Comparison of ENCODE assay signal across 8 cellular contexts in the genomic region with DNA sequence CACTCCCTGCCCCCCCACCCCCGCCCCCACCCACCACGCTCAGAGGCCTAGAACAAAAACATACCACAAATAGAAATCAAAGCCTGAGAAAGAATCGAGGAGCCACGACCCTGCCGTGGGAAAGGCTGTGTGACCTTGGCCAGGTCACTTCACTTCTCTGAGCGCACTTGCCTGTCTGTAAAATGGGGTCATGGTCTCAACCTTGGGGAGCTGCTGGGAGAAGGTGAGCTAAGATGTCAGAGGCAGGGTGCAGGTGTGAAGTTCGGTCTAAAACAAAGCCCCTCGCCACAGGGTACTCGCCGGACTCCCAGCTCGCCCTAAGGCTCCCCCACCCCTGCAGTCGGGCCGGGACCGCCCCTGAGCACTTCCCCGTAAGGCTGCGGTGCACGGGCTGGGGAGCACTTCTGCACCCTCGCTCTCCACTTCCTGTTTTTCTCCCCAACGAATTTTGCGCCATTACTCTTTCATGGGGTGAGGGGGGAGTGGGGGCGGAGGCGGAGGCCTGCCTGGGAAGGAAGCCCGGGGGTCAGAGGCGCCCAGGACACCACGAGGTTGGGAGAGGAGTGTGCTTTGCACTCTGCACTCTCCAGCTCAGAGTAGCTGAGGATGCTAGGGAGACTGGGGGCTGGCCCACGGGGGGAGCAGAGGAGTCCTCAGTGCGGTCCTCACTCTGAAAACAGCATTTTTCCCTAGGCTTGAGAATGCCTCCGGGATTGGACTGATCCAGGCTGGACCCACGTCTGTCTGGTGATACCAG. TPM values are rescaled to one million over a fixed set of nuclear protein-coding genes. Genes with fewer than 3 reads are reported as not detected.
DNase-seq lines count a peak whose midpoint lies in the region; ATAC-seq and TF ChIP-seq lines count a peak whose summit lies in the region.

No MANE protein-coding gene starts in this region.

- WGBS in esophagus squamous epithelium, 2 donors: 47 to 59% methylated on average over 9 to 16 of the region's 29 CpGs

- H3K4me3 ChIP-seq in esophagus squamous epithelium: peak overlapping the region in 3 of 4 donors; percentile 2 to 47 (median 27)

- DNase-seq in activated CD4-positive, alpha-beta T cell treated with anti-CD3 and anti-CD28 coated beads for 4 hours: peak; percentile 55 to 69
- DNase-seq in esophagus squamous epithelium (lab: John Stamatoyannopoulos, UW) (peak; percentile 45), AG08396 (ENCODE audit: low spot score) (no peak), NCI-H2196 treated with DMSO at 0.1 percent for 48 hours (lab: John Stamatoyannopoulos, UW; ENCODE audit: unreplicated experiment) (no peak), dermis blood vessel endothelial cell (no peak), NCI-H524 treated with DMSO at 0.1 percent for 48 hours (lab: John Stamatoyannopoulos, UW) (no peak)
- peak; percentile 45 to 71 (median 71) for DNase-seq in stimulated activated CD4-positive, alpha-beta T cell treated with anti-CD3 and anti-CD28 coated beads, TNF-alpha, amount 100 ng/mL, for 48 hours (ENCODE audit: low read depth in 3 of 3)

- H3K36me3 ChIP-seq in esophagus squamous epithelium: no peaks in the 10 kb centered on the region

- H3K4me1 ChIP-seq in esophagus squamous epithelium: peaks cover 8 to 22% (median 8%) of the 10 kb centered on the region in 3 donors

- peak; percentile 39 for ATAC-seq in HG03095 (IDR thresholded peaks at IDR 0.05; ENCODE audit: unreplicated experiment)

- TF ChIP-seq CTCF in esophagus squamous epithelium (IDR thresholded peaks at IDR 0.05): no peak

- peaks cover 0 to 17% (median 0%) of the 10 kb centered on the region in 4 donors for H3K27me3 ChIP-seq in esophagus squamous epithelium

- H3K27ac ChIP-seq in esophagus squamous epithelium: peak overlapping the region in 2 of 4 donors; percentile 51 to 63

- intact Hi-C loops in esophagus squamous epithelium (cut with DNase I): no loop called here

- no peaks in the 10 kb centered on the region for H3K9me3 ChIP-seq in esophagus squamous epithelium

- no peak for TF ChIP-seq POLR2A in esophagus squamous epithelium (IDR thresholded peaks at IDR 0.05)

RNA-seq across cellular contexts. Expression of a gene that starts 21.9 kb away (rescaled TPM):
- total RNA-seq in esophagus squamous epithelium (10 to 100 TPM in 1 of 4 donors, 1 to 10 TPM in 3; 4.1 to 11.8 (median 7.7) TPM), dermis blood vessel endothelial cell (4.1 and 4.5 TPM in 2 replicates)

RNA-seq across cellular contexts. Expression of a gene that starts 40.9 kb away (rescaled TPM):
- 10 to 100 TPM in 1 of 4 donors, 1 to 10 TPM in 3; 5.0 to 10.3 (median 8.7) TPM for total RNA-seq in esophagus squamous epithelium
- total RNA-seq in dermis blood vessel endothelial cell: 5.8 and 10.3 TPM in 2 replicates

Comparison
In these comparisons a context has a peak if more than half of its experiments do, and no peak if none do; other contexts are left out.
1. DNase-seq: peak in activated CD4-positive, alpha-beta T cell treated with anti-CD3 and anti-CD28 coated beads for 4 hours (2 of 2), esophagus squamous epithelium (single experiment) and stimulated activated CD4-positive, alpha-beta T cell treated with anti-CD3 and anti-CD28 coated beads, TNF-alpha, amount 100 ng/mL, for 48 hours (3 of 3); none in AG08396 (single experiment), NCI-H2196 treated with DMSO at 0.1 percent for 48 hours (single experiment), dermis blood vessel endothelial cell (single experiment) and NCI-H524 treated with DMSO at 0.1 percent for 48 hours (single experiment).